Comparison of ENCODE assay signal across 1 cellular context in genomic region chr14:95126906-95127530, GRCh38.
TF ChIP-seq lines count a peak whose summit lies in the region.

No MANE protein-coding gene starts in this region.

TF ChIP-seq in GM12878, 131 proteins besides CTCF, POLR2A, EP300 and RAD21 (continued from another document):
- TF ChIP-seq ZNF592 (IDR thresholded peaks at IDR 0.05) (no peak), PKNOX1 (IDR thresholded peaks at IDR 0.05) (no peak), NR2C1 (IDR thresholded peaks at IDR 0.05) (no peak), ZNF217 (IDR thresholded peaks at IDR 0.05) (no peak), ZBTB4 (CRISPR knock-in tag; IDR thresholded peaks at IDR 0.05) (no peak), STAT3 (IDR thresholded peaks at IDR 0.05; ENCODE audit: low read depth, low read length) (no peak), E2F4 (IDR thresholded peaks at IDR 0.05; ENCODE audit: low read depth, low read length) (no peak), GABPA (IDR thresholded peaks at IDR 0.05; ENCODE audit: low read depth) (no peak), RCOR1 (conservative IDR thresholded peaks at IDR 0.05; ENCODE audit: low read depth, low read length) (no peak), DPF2 (IDR thresholded peaks at IDR 0.05) (no peak)
